1 cellular context compared by ENCODE assay signal in the genomic region with DNA sequence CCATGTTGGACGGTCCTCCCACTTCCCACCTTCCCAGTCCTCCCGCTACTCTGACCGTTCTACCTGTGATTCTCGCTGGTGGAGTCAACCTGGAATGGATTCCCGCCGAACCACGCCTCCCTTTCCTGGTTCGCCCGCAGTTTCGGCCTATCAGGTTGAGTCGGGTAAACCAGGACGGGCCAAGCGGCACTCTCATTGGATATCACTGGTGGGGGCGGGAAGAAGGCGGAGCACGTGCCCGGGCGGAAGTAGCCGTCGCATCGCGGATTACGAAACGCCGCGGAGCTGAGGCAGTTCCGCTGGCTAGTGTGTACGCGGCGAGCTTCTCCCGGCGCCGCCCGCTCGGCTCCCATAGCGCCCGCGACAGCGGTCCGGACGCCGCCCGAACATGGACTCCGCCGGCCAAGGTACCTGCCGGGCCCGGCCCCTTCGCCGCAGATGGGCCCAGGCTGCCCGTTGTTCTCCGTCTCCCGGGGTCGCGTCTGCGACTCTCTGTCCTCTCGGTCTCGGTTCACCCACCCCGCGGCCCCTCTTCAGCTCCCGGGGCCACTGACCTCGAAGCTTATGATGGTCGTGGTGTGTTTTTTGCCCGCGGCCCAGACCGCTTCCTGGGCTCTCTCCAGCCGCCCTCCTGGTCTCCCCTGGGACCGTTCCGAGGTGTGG.
TF ChIP-seq lines count a peak whose summit lies in the region.

A gene (plus strand): TSS at position 293 of the 663 bp plus-strand sequence. CDS start 96 bp downstream, at position 389.

TF ChIP-seq in HepG2, 621 proteins besides CTCF, POLR2A, EP300 and RAD21 (continued from another document and continues in another):
- TF ChIP-seq, protein P1, sequence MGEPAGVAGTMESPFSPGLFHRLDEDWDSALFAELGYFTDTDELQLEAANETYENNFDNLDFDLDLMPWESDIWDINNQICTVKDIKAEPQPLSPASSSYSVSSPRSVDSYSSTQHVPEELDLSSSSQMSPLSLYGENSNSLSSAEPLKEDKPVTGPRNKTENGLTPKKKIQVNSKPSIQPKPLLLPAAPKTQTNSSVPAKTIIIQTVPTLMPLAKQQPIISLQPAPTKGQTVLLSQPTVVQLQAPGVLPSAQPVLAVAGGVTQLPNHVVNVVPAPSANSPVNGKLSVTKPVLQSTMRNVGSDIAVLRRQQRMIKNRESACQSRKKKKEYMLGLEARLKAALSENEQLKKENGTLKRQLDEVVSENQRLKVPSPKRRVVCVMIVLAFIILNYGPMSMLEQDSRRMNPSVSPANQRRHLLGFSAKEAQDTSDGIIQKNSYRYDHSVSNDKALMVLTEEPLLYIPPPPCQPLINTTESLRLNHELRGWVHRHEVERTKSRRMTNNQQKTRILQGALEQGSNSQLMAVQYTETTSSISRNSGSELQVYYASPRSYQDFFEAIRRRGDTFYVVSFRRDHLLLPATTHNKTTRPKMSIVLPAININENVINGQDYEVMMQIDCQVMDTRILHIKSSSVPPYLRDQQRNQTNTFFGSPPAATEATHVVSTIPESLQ (CRISPR knock-in tag; conservative IDR thresholded peaks at IDR 0.05): peak; percentile 93
- TF ChIP-seq ZNF329 (CRISPR knock-in tag; IDR thresholded peaks at IDR 0.05; ENCODE audit: low read depth) (peak; percentile 93), ZNF34 (CRISPR knock-in tag; IDR thresholded peaks at IDR 0.05; ENCODE audit: borderline replicate concordance) (no peak), SMC3 (IDR thresholded peaks at IDR 0.05; ENCODE audit: low read length) (no peak), CEBPB (IDR thresholded peaks at IDR 0.05; ENCODE audit: borderline replicate concordance, low read depth, low read length) (peak; percentile 99), ZSCAN20 (CRISPR knock-in tag; IDR thresholded peaks at IDR 0.05; ENCODE audit: borderline replicate concordance) (peak; percentile 93), ZNF790 (CRISPR knock-in tag; IDR thresholded peaks at IDR 0.05; ENCODE audit: borderline replicate concordance) (peak; percentile 98; the same call in 1 of the 2 replicates), ZSCAN30 (CRISPR knock-in tag; IDR thresholded peaks at IDR 0.05) (peak; percentile 98), HNF4G (IDR thresholded peaks at IDR 0.05; ENCODE audit: borderline replicate concordance, low read depth, low read length) (peak; percentile 19; the same call in 1 of the 2 replicates), HNF4G (CRISPR knock-in tag; IDR thresholded peaks at IDR 0.05; ENCODE audit: borderline replicate concordance, low read depth) (0 out of 2 replicates have a peak, but pooled peaks have one; percentile 51), SP140L (CRISPR knock-in tag; IDR thresholded peaks at IDR 0.05; ENCODE audit: borderline replicate concordance) (no peak), KDM5B (CRISPR knock-in tag; IDR thresholded peaks at IDR 0.05; ENCODE audit: borderline replicate concordance) (peak; percentile 91), ZBTB3 (CRISPR knock-in tag; IDR thresholded peaks at IDR 0.05; ENCODE audit: borderline replicate concordance, low read depth) (0 out of 2 replicates have a peak, but pooled peaks have one; percentile 18), ZBTB8A (CRISPR knock-in tag; IDR thresholded peaks at IDR 0.05; ENCODE audit: borderline replicate concordance, low read depth) (no peak), BCL6 (CRISPR knock-in tag; IDR thresholded peaks at IDR 0.05) (peak; percentile 65; the same call in 1 of the 2 replicates), ATF7 (IDR thresholded peaks at IDR 0.05) (no peak; the same call in 1 of the 2 replicates), ATF7 (CRISPR knock-in tag; IDR thresholded peaks at IDR 0.05) (no peak), ZFAT (CRISPR knock-in tag; conservative IDR thresholded peaks at IDR 0.05) (peak; percentile 82; the same call in 1 of the 2 replicates), SRSF1 (optimal IDR thresholded peaks at IDR 0.05; ENCODE audit: low read depth, low read length) (peak; percentile 95), BORCS8-MEF2B (CRISPR knock-in tag; IDR thresholded peaks at IDR 0.05) (peak; percentile 94), MEF2D (CRISPR knock-in tag; IDR thresholded peaks at IDR 0.05) (peak; percentile 76), ZKSCAN8 (CRISPR knock-in tag; IDR thresholded peaks at IDR 0.05; ENCODE audit: borderline replicate concordance) (0 out of 2 replicates have a peak, but pooled peaks have one; percentile 61), STAT5B (CRISPR knock-in tag; IDR thresholded peaks at IDR 0.05) (0 out of 2 replicates have a peak, but pooled peaks have one; percentile 20), GTF2F1 (IDR thresholded peaks at IDR 0.05; ENCODE audit: low read length) (peak; percentile 59; the same call in 1 of the 2 replicates), GATAD2A (CRISPR knock-in tag; IDR thresholded peaks at IDR 0.05) (peak; percentile 66), ZFP1 (CRISPR knock-in tag; IDR thresholded peaks at IDR 0.05) (no peak; the same call in none of the 2 replicates), ZNF101 (CRISPR knock-in tag; IDR thresholded peaks at IDR 0.05; ENCODE audit: borderline replicate concordance, low read depth) (0 out of 2 replicates have a peak, but pooled peaks have one; percentile 78), GATAD1 (CRISPR knock-in tag; IDR thresholded peaks at IDR 0.05) (peak; percentile 98), ZNF615 (CRISPR knock-in tag; IDR thresholded peaks at IDR 0.05; ENCODE audit: borderline replicate concordance) (peak; percentile 94; the same call in 1 of the 2 replicates), ZNF160 (CRISPR knock-in tag; IDR thresholded peaks at IDR 0.05) (peak; percentile 50), MBD4 (IDR thresholded peaks at IDR 0.05; ENCODE audit: borderline replicate concordance, low read length) (no peak), ZNF225 (CRISPR knock-in tag; IDR thresholded peaks at IDR 0.05) (peak; percentile 69; the same call in 1 of the 2 replicates), CCAR2 (optimal IDR thresholded peaks at IDR 0.05; ENCODE audit: low read depth, low read length) (peak; percentile 81), ZNF501 (CRISPR knock-in tag; IDR thresholded peaks at IDR 0.05) (peak; percentile 95), THAP11 (CRISPR knock-in tag; IDR thresholded peaks at IDR 0.05) (peak; percentile 96), ZFYVE20 (CRISPR knock-in tag; IDR thresholded peaks at IDR 0.05; ENCODE audit: borderline replicate concordance, low read depth) (peak; percentile 92; the same call in 1 of the 2 replicates), HMG20A (CRISPR knock-in tag; IDR thresholded peaks at IDR 0.05; ENCODE audit: borderline replicate concordance) (peak; percentile 19; the same call in 1 of the 2 replicates), RBAK (CRISPR knock-in tag; IDR thresholded peaks at IDR 0.05) (peak; percentile 77; the same call in 1 of the 2 replicates), NONO (IDR thresholded peaks at IDR 0.05) (no peak), NONO (CRISPR knock-in tag; conservative IDR thresholded peaks at IDR 0.05) (peak; percentile 100), ZNF274 (CRISPR knock-in tag; IDR thresholded peaks at IDR 0.05) (no peak; the same call in 1 of the 2 replicates), ZNF678 (CRISPR knock-in tag; IDR thresholded peaks at IDR 0.05) (no peak), SSRP1 (CRISPR knock-in tag; IDR thresholded peaks at IDR 0.05) (no peak), CBFB (CRISPR knock-in tag; IDR thresholded peaks at IDR 0.05) (peak; percentile 83), NR2F2 (IDR thresholded peaks at IDR 0.05; ENCODE audit: borderline replicate concordance, low read depth) (peak; percentile 52; the same call in 1 of the 2 replicates), MTA3 (CRISPR knock-in tag; IDR thresholded peaks at IDR 0.05) (no peak), MIXL1 (CRISPR knock-in tag; IDR thresholded peaks at IDR 0.05) (peak; percentile 77; the same call in 1 of the 2 replicates)
- TF ChIP-seq, protein P2, sequence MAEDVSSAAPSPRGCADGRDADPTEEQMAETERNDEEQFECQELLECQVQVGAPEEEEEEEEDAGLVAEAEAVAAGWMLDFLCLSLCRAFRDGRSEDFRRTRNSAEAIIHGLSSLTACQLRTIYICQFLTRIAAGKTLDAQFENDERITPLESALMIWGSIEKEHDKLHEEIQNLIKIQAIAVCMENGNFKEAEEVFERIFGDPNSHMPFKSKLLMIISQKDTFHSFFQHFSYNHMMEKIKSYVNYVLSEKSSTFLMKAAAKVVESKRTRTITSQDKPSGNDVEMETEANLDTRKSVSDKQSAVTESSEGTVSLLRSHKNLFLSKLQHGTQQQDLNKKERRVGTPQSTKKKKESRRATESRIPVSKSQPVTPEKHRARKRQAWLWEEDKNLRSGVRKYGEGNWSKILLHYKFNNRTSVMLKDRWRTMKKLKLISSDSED (CRISPR knock-in tag; IDR thresholded peaks at IDR 0.05): peak; percentile 96
- TF ChIP-seq, protein P3, sequence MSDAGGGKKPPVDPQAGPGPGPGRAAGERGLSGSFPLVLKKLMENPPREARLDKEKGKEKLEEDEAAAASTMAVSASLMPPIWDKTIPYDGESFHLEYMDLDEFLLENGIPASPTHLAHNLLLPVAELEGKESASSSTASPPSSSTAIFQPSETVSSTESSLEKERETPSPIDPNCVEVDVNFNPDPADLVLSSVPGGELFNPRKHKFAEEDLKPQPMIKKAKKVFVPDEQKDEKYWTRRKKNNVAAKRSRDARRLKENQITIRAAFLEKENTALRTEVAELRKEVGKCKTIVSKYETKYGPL (CRISPR knock-in tag; IDR thresholded peaks at IDR 0.05): 0 out of 2 replicates have a peak, but pooled peaks have one; percentile 52
- TF ChIP-seq, protein P4, sequence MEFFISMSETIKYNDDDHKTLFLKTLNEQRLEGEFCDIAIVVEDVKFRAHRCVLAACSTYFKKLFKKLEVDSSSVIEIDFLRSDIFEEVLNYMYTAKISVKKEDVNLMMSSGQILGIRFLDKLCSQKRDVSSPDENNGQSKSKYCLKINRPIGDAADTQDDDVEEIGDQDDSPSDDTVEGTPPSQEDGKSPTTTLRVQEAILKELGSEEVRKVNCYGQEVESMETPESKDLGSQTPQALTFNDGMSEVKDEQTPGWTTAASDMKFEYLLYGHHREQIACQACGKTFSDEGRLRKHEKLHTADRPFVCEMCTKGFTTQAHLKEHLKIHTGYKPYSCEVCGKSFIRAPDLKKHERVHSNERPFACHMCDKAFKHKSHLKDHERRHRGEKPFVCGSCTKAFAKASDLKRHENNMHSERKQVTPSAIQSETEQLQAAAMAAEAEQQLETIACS (CRISPR knock-in tag; IDR thresholded peaks at IDR 0.05): peak; percentile 68
- TF ChIP-seq, protein P5, sequence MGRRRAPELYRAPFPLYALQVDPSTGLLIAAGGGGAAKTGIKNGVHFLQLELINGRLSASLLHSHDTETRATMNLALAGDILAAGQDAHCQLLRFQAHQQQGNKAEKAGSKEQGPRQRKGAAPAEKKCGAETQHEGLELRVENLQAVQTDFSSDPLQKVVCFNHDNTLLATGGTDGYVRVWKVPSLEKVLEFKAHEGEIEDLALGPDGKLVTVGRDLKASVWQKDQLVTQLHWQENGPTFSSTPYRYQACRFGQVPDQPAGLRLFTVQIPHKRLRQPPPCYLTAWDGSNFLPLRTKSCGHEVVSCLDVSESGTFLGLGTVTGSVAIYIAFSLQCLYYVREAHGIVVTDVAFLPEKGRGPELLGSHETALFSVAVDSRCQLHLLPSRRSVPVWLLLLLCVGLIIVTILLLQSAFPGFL (CRISPR knock-in tag; IDR thresholded peaks at IDR 0.05): peak; percentile 91; the same call in 1 of the 2 replicates
- TF ChIP-seq, protein P6, sequence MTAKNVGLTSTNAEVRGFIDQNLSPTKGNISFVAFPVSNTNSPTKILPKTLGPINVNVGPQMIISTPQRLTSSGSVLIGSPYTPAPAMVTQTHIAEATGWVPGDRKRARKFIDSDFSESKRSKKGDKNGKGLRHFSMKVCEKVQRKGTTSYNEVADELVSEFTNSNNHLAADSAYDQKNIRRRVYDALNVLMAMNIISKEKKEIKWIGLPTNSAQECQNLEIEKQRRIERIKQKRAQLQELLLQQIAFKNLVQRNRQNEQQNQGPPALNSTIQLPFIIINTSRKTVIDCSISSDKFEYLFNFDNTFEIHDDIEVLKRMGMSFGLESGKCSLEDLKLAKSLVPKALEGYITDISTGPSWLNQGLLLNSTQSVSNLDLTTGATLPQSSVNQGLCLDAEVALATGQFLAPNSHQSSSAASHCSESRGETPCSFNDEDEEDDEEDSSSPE (CRISPR knock-in tag; IDR thresholded peaks at IDR 0.05): peak; percentile 97
- TF ChIP-seq, protein P7, sequence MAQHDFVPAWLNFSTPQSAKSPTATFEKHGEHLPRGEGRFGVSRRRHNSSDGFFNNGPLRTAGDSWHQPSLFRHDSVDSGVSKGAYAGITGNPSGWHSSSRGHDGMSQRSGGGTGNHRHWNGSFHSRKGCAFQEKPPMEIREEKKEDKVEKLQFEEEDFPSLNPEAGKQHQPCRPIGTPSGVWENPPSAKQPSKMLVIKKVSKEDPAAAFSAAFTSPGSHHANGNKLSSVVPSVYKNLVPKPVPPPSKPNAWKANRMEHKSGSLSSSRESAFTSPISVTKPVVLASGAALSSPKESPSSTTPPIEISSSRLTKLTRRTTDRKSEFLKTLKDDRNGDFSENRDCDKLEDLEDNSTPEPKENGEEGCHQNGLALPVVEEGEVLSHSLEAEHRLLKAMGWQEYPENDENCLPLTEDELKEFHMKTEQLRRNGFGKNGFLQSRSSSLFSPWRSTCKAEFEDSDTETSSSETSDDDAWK (CRISPR knock-in tag; IDR thresholded peaks at IDR 0.05): no peak
- TF ChIP-seq, protein P8, sequence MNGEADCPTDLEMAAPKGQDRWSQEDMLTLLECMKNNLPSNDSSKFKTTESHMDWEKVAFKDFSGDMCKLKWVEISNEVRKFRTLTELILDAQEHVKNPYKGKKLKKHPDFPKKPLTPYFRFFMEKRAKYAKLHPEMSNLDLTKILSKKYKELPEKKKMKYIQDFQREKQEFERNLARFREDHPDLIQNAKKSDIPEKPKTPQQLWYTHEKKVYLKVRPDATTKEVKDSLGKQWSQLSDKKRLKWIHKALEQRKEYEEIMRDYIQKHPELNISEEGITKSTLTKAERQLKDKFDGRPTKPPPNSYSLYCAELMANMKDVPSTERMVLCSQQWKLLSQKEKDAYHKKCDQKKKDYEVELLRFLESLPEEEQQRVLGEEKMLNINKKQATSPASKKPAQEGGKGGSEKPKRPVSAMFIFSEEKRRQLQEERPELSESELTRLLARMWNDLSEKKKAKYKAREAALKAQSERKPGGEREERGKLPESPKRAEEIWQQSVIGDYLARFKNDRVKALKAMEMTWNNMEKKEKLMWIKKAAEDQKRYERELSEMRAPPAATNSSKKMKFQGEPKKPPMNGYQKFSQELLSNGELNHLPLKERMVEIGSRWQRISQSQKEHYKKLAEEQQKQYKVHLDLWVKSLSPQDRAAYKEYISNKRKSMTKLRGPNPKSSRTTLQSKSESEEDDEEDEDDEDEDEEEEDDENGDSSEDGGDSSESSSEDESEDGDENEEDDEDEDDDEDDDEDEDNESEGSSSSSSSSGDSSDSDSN (CRISPR knock-in tag; IDR thresholded peaks at IDR 0.05): peak; percentile 99
- TF ChIP-seq, protein P9, sequence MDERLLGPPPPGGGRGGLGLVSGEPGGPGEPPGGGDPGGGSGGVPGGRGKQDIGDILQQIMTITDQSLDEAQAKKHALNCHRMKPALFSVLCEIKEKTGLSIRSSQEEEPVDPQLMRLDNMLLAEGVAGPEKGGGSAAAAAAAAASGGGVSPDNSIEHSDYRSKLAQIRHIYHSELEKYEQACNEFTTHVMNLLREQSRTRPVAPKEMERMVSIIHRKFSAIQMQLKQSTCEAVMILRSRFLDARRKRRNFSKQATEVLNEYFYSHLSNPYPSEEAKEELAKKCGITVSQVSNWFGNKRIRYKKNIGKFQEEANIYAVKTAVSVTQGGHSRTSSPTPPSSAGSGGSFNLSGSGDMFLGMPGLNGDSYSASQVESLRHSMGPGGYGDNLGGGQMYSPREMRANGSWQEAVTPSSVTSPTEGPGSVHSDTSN (CRISPR knock-in tag; IDR thresholded peaks at IDR 0.05): peak; percentile 7; the same call in 1 of the 2 replicates
